ENCODE assay signal across 8 cellular contexts in genomic region chr17:81295031-81295677, GRCh38. TPM values are rescaled to one million over a fixed set of nuclear protein-coding genes. Genes with fewer than 3 reads are reported as not detected.
A peak's percentile ranks its signal among the peaks of the same experiment; 100 is the strongest.
DNase-seq lines count a peak whose midpoint lies in the region; TF ChIP-seq lines count a peak whose summit lies in the region.

Gene SLC38A10 (minus strand): TSS chr17:81295307. CDS start chr17:81294921, 386 bp downstream.

- WGBS in GM23248 (ENCODE audit: low coverage in 1 of 2, low lambda C conversion rate in 2 of 2, missing lambda C conversion rate in 2 of 2), 2 experiments: 1% methylated on average over 48 to 59 of the region's 59 CpGs

- H3K27me3 ChIP-seq in GM23248 (replicated peaks; ENCODE audit: insufficient read depth): no peaks in the 10 kb centered on the region

- H3K27me3 Mint-ChIP-seq in nephron progenitor cell (ENCODE audit: low read depth, poor library complexity): peaks cover 15% of the 10 kb centered on the region
- H3K27me3 Mint-ChIP-seq in stimulated activated naive CD8-positive, alpha-beta T cell treated with anti-CD3 and anti-CD28 coated beads, Interleukin-15, Interleukin-2, amounts not matched to agents 100 ng/mL and 50 ng/mL, for 24 hours: no peaks in the 10 kb centered on the region

- H3F3A ChIP-seq in GM23248 (ENCODE audit: insufficient read depth): peaks cover 8% of the 10 kb centered on the region

- peak within 1 kb of the TSS; percentile 53 for H3K27ac ChIP-seq in GM23248

- no peaks in the 10 kb centered on the region for H3K9me2 ChIP-seq in GM23248 (ENCODE audit: insufficient read depth)

- peak within 1 kb of the TSS; percentile 78 for H3K4me3 ChIP-seq in GM23248
- H3K4me3 ChIP-seq in fibroblast of pulmonary artery (replicated peaks; ENCODE audit: low read depth, low read length): peak within 1 kb of the TSS; percentile 80

- peaks cover 48% of the 10 kb centered on the region for H3K79me2 ChIP-seq in GM23248 (ENCODE audit: insufficient read depth)

- H3K4me3 Mint-ChIP-seq in nephron progenitor cell: peak within 1 kb of the TSS; percentile 87
- H3K4me3 Mint-ChIP-seq in stimulated activated naive CD8-positive, alpha-beta T cell treated with anti-CD3 and anti-CD28 coated beads, Interleukin-15, Interleukin-2, amounts not matched to agents 100 ng/mL and 50 ng/mL, for 24 hours: peak within 1 kb of the TSS; percentile 85

- H3K4me1 ChIP-seq in GM23248 (ENCODE audit: insufficient read depth): peaks cover 17% of the 10 kb centered on the region

- TF ChIP-seq CTCF in fibroblast of pulmonary artery (IDR thresholded peaks at IDR 0.05; ENCODE audit: low read length, missing control alignments) (no peak), nephron progenitor cell (IDR thresholded peaks at IDR 0.05) (no peak)

- in situ Hi-C loops in GM23248 (cut with MboI): no loop called here

- DNase-seq in EL (peak; percentile 88), GM23248 (peak; percentile 95), LHCN-M2 (ENCODE audit: low read depth) (peak; percentile 74), SIG-M5 (lab: John Stamatoyannopoulos, UW) (peak; percentile 55), fibroblast of pulmonary artery (ENCODE audit: low read depth) (peak; percentile 76), nephron progenitor cell (peak; percentile 89)
- DNase-seq in activated effector memory CD4-positive, alpha-beta T cell treated with anti-CD3 and anti-CD28 coated beads, Interleukin-2, amount 50 U/mL, for 16 hours: peak; percentile 98

- H2AFZ ChIP-seq in GM23248: peak within 1 kb of the TSS; percentile 80

- H3K9me3 Mint-ChIP-seq in nephron progenitor cell: no peaks in the 10 kb centered on the region
- no peaks in the 10 kb centered on the region for H3K9me3 Mint-ChIP-seq in stimulated activated naive CD8-positive, alpha-beta T cell treated with anti-CD3 and anti-CD28 coated beads, Interleukin-15, Interleukin-2, amounts not matched to agents 100 ng/mL and 50 ng/mL, for 24 hours

- H3K36me3 Mint-ChIP-seq in nephron progenitor cell (ENCODE audit: low read depth): peaks cover under 1% of the 10 kb centered on the region
- H3K36me3 Mint-ChIP-seq in stimulated activated naive CD8-positive, alpha-beta T cell treated with anti-CD3 and anti-CD28 coated beads, Interleukin-15, Interleukin-2, amounts not matched to agents 100 ng/mL and 50 ng/mL, for 24 hours (ENCODE audit: low read depth): peaks cover 6% of the 10 kb centered on the region

- peak within 1 kb of the TSS; percentile 80 for H3K4me2 ChIP-seq in GM23248 (ENCODE audit: unreplicated experiment)

- H3K9me3 ChIP-seq in GM23248 (ENCODE audit: low read depth): no peaks in the 10 kb centered on the region

- no peaks in the 10 kb centered on the region; the same call in 1 of the 2 replicates for H4K20me1 ChIP-seq in GM23248 (ENCODE audit: insufficient read depth)

- H3K27ac Mint-ChIP-seq in nephron progenitor cell: no peak within 1 kb of the TSS
- H3K27ac Mint-ChIP-seq in stimulated activated naive CD8-positive, alpha-beta T cell treated with anti-CD3 and anti-CD28 coated beads, Interleukin-15, Interleukin-2, amounts not matched to agents 100 ng/mL and 50 ng/mL, for 24 hours: peak within 1 kb of the TSS; percentile 85

- no peaks in the 10 kb centered on the region for H3K36me3 ChIP-seq in GM23248 (ENCODE audit: low read depth)

- H3K9ac ChIP-seq in GM23248: peak within 1 kb of the TSS; percentile 90

- H3K4me1 Mint-ChIP-seq in nephron progenitor cell: peaks cover 33% of the 10 kb centered on the region
- H3K4me1 Mint-ChIP-seq in stimulated activated naive CD8-positive, alpha-beta T cell treated with anti-CD3 and anti-CD28 coated beads, Interleukin-15, Interleukin-2, amounts not matched to agents 100 ng/mL and 50 ng/mL, for 24 hours (ENCODE audit: low read depth): peaks cover 31% of the 10 kb centered on the region

RNA-seq across cellular contexts. Expression of gene SLC38A10, which starts in this region (rescaled TPM):
- 133 and 137 TPM in 2 replicates for total RNA-seq in GM23248 (2014; rRNA removed; shearing (Covaris generic))
- 58.6 and 61.8 TPM in 2 replicates for polyA plus RNA-seq in GM23248 (2016; fragmentation: Nextera tagmentation; extraction: Ambion mirVana)
- 81.5 and 86.4 TPM in 2 replicates for total RNA-seq in LHCN-M2 (2014; rRNA removed)
- 40.5 TPM for polyA plus RNA-seq in LHCN-M2 (2012)

Comparison
In these comparisons a context has a peak if more than half of its experiments do, and no peak if none do; other contexts are left out.
1. Peak in every context shown above with its lines: DNase-seq, H3K4me3 ChIP-seq and H3K27ac ChIP-seq.